1 cellular context compared by ENCODE assay signal in genomic region chr1:110107867-110108469, GRCh38.
A peak's percentile ranks its signal among the peaks of the same experiment; 100 is the strongest.
TF ChIP-seq lines count a peak whose summit lies in the region.

No MANE protein-coding gene starts in this region.

TF ChIP-seq in HepG2, 621 proteins besides CTCF, POLR2A, EP300 and RAD21:
- TF ChIP-seq NR3C1 (CRISPR knock-in tag; IDR thresholded peaks at IDR 0.05) (no peak), CEBPB (IDR thresholded peaks at IDR 0.05; ENCODE audit: borderline replicate concordance, low read depth, low read length) (peak; percentile 12; the same call in 1 of the 2 replicates)
